Comparison of ENCODE assay signal across 9 cellular contexts in genomic region chr22:50775132-50775531, GRCh38. TPM values are rescaled to one million over a fixed set of nuclear protein-coding genes. Genes with fewer than 3 reads are reported as not detected.
DNase-seq lines count a peak whose midpoint lies in the region; ATAC-seq, FAIRE-seq and TF ChIP-seq lines count a peak whose summit lies in the region.
"Not testable (repeated sequence)": the region's sequence is repeated elsewhere in the genome, so short reads cannot be mapped to it uniquely, and the experiment has no call there.
"Had no signal": no experiment of that assay in that cellular context is flagged by ENCODE, and none has a peak within 500 bp of the region (broad histone marks: within the 10 kb centered on the region; RNA-seq: fewer than 3 reads in every experiment).

No MANE protein-coding gene starts in this region.

- H2BK20ac ChIP-seq in H1 (ENCODE audit: low read length), result not testable (repeated sequence)

- not testable (repeated sequence) for H3K23ac ChIP-seq in H1 (ENCODE audit: insufficient read length)

- H3K23me2 ChIP-seq in H1 (ENCODE audit: low read depth, low read length), result not testable (repeated sequence)

- H3K27ac ChIP-seq in MM.1S (ENCODE audit: low read length); Panc1 (ENCODE audit: low read length); H1 (ENCODE audit: low read depth, low read length): not testable (repeated sequence)

- not testable (repeated sequence) for H4K8ac ChIP-seq in H1 (ENCODE audit: extremely low read depth, insufficient read depth, low read length)

- TF ChIP-seq EP300 in H1 (IDR thresholded peaks at IDR 0.05; ENCODE audit: borderline replicate concordance in 1 of 2, low read depth in 2 of 2, low read length in 2 of 2), result not testable (repeated sequence)

- CTCF ChIA-PET in Panc1 (lab: Charles Lee), result not testable (repeated sequence)
- CTCF ChIA-PET in H1 (lab: Charles Lee; ENCODE audit: partially characterized antibody), result interaction anchor here (0.6 to 1.2 kb wide), 9 partner anchors 17 to 227 kb away, joined by 3 to 5 read pairs (median 3); partner anchors contain the start of gene SYCE3

- H4K20me1 ChIP-seq in MM.1S (ENCODE audit: insufficient read depth, low read length); H1 (replicated peaks in 1 of 2; ENCODE audit: control insufficient read depth in 1 of 2, insufficient read depth in 2 of 2, low read length in 2 of 2): not testable (repeated sequence)

- not testable (repeated sequence) for TF ChIP-seq POLR2A in H1 (IDR thresholded peaks at IDR 0.05; ENCODE audit: control extremely low read depth in 1 of 2, low read depth in 2 of 2, low read length in 2 of 2)

- not testable (repeated sequence) for H3K4me3 Mint-ChIP-seq in progenitor cell of endocrine pancreas (ENCODE audit: low read depth)

- H3K79me1 ChIP-seq in H1 (ENCODE audit: low read depth, low read length), result not testable (repeated sequence)

- intact Hi-C loops in Panc1 (cut with micrococcal nuclease; ENCODE audit: unreplicated experiment), result not testable (repeated sequence)

- not testable (repeated sequence) for H3K4ac ChIP-seq in H1 (replicated peaks; ENCODE audit: insufficient read length, low read depth, low read length)

- H3F3A ChIP-seq in MM.1S (ENCODE audit: insufficient read depth, low read length), result not testable (repeated sequence)

- H3K4me3 ChIP-seq in MM.1S (ENCODE audit: low read length); Panc1 (ENCODE audit: low read depth in 2 of 2, low read length in 2 of 2); H1 (ENCODE audit: extremely low read depth in 1 of 4, insufficient read depth in 2 of 4, low read depth in 3 of 4, low read length in 4 of 4): not testable (repeated sequence)

- not testable (repeated sequence) for H3K14ac ChIP-seq in H1 (ENCODE audit: insufficient read length)

- not testable (repeated sequence) for H4K91ac ChIP-seq in H1 (replicated peaks; ENCODE audit: insufficient read length, low read length)

- not testable (repeated sequence) for H3K36me3 ChIP-seq in MM.1S (replicated peaks; ENCODE audit: insufficient read depth, low read length); Panc1 (ENCODE audit: control insufficient read depth, insufficient read depth, low read length); H1 (ENCODE audit: control insufficient read depth in 2 of 4, insufficient read depth in 4 of 4, low read length in 3 of 4)

- H3K56ac ChIP-seq in H1 (replicated peaks; ENCODE audit: insufficient read length, low read depth, low read length), result not testable (repeated sequence)

- not testable (repeated sequence) for H3K27me3 ChIP-seq in MM.1S (replicated peaks; ENCODE audit: insufficient read depth, low read length); Panc1 (ENCODE audit: control insufficient read depth, insufficient read depth, low read length); H1 (replicated peaks in 1 of 4; ENCODE audit: control insufficient read depth in 3 of 4, extremely low read depth in 1 of 4, insufficient read depth in 3 of 4, low read length in 3 of 4)

- 22% methylated on average over 12 of the region's 12 CpGs; no CpG with 5 or more reads in 1 of the 2 experiments for WGBS in H1 (ENCODE audit: extremely low coverage in 1 of 2, insufficient coverage in 1 of 2, insufficient read length in 1 of 2, insufficient replicate concordance in 2 of 2, low coverage in 1 of 2, low lambda C conversion rate in 2 of 2, missing lambda C conversion rate in 1 of 2), 2 experiments

- H3K9ac ChIP-seq in MM.1S (ENCODE audit: low read length); H1 (replicated peaks in 1 of 4; ENCODE audit: extremely low read depth in 1 of 4, low read depth in 3 of 4, low read length in 3 of 4): not testable (repeated sequence)

- H3K4me1 ChIP-seq in MM.1S (ENCODE audit: low read length); Panc1 (ENCODE audit: control insufficient read depth, insufficient read depth, low read length); H1 (replicated peaks in 1 of 4; ENCODE audit: control insufficient read depth in 3 of 4, insufficient read depth in 4 of 4, low read length in 3 of 4): not testable (repeated sequence)

- H3K4me1 Mint-ChIP-seq in progenitor cell of endocrine pancreas (ENCODE audit: low read depth), result not testable (repeated sequence)

- not testable (repeated sequence) for H2BK120ac ChIP-seq in H1 (replicated peaks; ENCODE audit: low read depth, low read length)

- not testable (repeated sequence) for H4K5ac ChIP-seq in H1 (ENCODE audit: insufficient read length, low read depth, low read length)

- not testable (repeated sequence) for H3K36me3 Mint-ChIP-seq in progenitor cell of endocrine pancreas (ENCODE audit: insufficient read depth)

- H3K9me3 ChIP-seq in MM.1S (replicated peaks; ENCODE audit: insufficient read depth, low read length); Panc1 (ENCODE audit: control insufficient read depth, insufficient read depth, low read depth, low read length); H1 (ENCODE audit: insufficient read depth in 2 of 2, low read depth in 1 of 2, low read length in 1 of 2): not testable (repeated sequence)

- peak; percentile 20 for DNase-seq in AG08395 (ENCODE audit: low spot score)
- not testable (repeated sequence) for DNase-seq in MM.1S; Panc1 (ENCODE audit: low read depth, low spot score)
- DNase-seq in activated CD8-positive, alpha-beta memory T cell treated with anti-CD3 and anti-CD28 coated beads, Interleukin-2, amount 50 U/mL, for 48 hours, result peak; percentile 55
- DNase-seq in H1 (ENCODE audit: low read depth in 1 of 2, low spot score in 2 of 2), result peak; percentile 69 to 91
- peak; percentile 75 for DNase-seq in iPS-NIHi7 (ENCODE audit: extremely low spot score)
- peak; percentile 83 for DNase-seq in progenitor cell of endocrine pancreas (ENCODE audit: low spot score, unreplicated experiment)

- H3K79me2 ChIP-seq in MM.1S (ENCODE audit: low read length); H1 (ENCODE audit: control insufficient read depth in 1 of 2, insufficient read depth in 2 of 2, low read length in 2 of 2): not testable (repeated sequence)

- H3K27me3 Mint-ChIP-seq in progenitor cell of endocrine pancreas, result not testable (repeated sequence)

- FAIRE-seq in H1 (lab: Jason Lieb, UNC), result not testable (repeated sequence)

- H2AFZ ChIP-seq in MM.1S (ENCODE audit: low read length); H1 (ENCODE audit: low read length): not testable (repeated sequence)

- TF ChIP-seq RAD21 in H1 (IDR thresholded peaks at IDR 0.05 in 1 of 2, conservative IDR thresholded peaks at IDR 0.05 in 1 of 2; ENCODE audit: low read depth in 2 of 2, low read length in 2 of 2), result peak; percentile 66 to 67

- not testable (repeated sequence) for H3K4me2 ChIP-seq in MM.1S (ENCODE audit: low read depth, low read length); H1 (ENCODE audit: insufficient read depth in 1 of 2, low read depth in 2 of 2, low read length in 2 of 2)

- H2BK5ac ChIP-seq in H1 (ENCODE audit: low read depth, low read length), result not testable (repeated sequence)

- H3K9me2 ChIP-seq in MM.1S (replicated peaks; ENCODE audit: insufficient read depth, low read length), result not testable (repeated sequence)

- H2BK15ac ChIP-seq in H1 (ENCODE audit: low read length), result not testable (repeated sequence)

- peak; percentile 91 for ATAC-seq in Panc1

- peak; percentile 42 for TF ChIP-seq CTCF in GM12874 (IDR thresholded peaks at IDR 0.05; ENCODE audit: insufficient read depth, low read depth, low read length)
- TF ChIP-seq CTCF in MM.1S (IDR thresholded peaks at IDR 0.05; ENCODE audit: low read length), result peak; percentile 26; the same call in 1 of the 2 replicates
- TF ChIP-seq CTCF in Panc1 (IDR thresholded peaks at IDR 0.05), result peak; percentile 69
- peak; percentile 62 to 90 (median 79) for TF ChIP-seq CTCF in H1 (IDR thresholded peaks at IDR 0.05; ENCODE audit: control extremely low read depth in 1 of 3, insufficient read depth in 1 of 3, low read depth in 1 of 3, low read length in 3 of 3)
- peak; percentile 70 for TF ChIP-seq CTCF in progenitor cell of endocrine pancreas (IDR thresholded peaks at IDR 0.05; ENCODE audit: unreplicated experiment)

- H3K9me3 Mint-ChIP-seq in progenitor cell of endocrine pancreas (ENCODE audit: low read depth), result not testable (repeated sequence)

- not testable (repeated sequence) for H2BK12ac ChIP-seq in H1 (ENCODE audit: low read depth, low read length)

- not testable (repeated sequence) for H3K27ac Mint-ChIP-seq in progenitor cell of endocrine pancreas

- not testable (repeated sequence) for BruUV-seq in Panc1 (replicated peaks; lab: Mats Ljungman, UMichigan)

- not testable (repeated sequence) for H2AK5ac ChIP-seq in H1 (ENCODE audit: low read depth, low read length)

- in situ Hi-C loops in Panc1 (cut with HindIII; ENCODE audit: low pct_unique_long_range_greater_than_20kb, low sequenced_read_pairs), result not testable (repeated sequence)

- H3K18ac ChIP-seq in H1 (ENCODE audit: extremely low read depth, low read length), result not testable (repeated sequence)

- POLR2A ChIA-PET in Panc1 (lab: Charles Lee), result not testable (repeated sequence)
- POLR2A ChIA-PET in H1 (lab: Charles Lee; ENCODE audit: partially characterized antibody), result interaction anchor here (0.6 kb wide), 1 partner anchor 187 kb away, joined by 3 read pairs; no protein-coding TSS in a partner anchor

RNA-seq across cellular contexts. Expression of gene RABL2B, which starts 8.3 kb away (rescaled TPM):
- total RNA-seq in Panc1 (2021; ENCODE audit: unreplicated experiment) (27.7 TPM), progenitor cell of endocrine pancreas (88.6 and 88.7 TPM in 2 replicates)
- 31.3 TPM for polyA plus RNA-seq in Panc1 (2012; ENCODE audit: insufficient read length)
- total RNA-seq in H1 (2021; fragmentation: NEBNext Ultra II Directional; extraction: Animal tissue kit (Norgen Biotek cat#: 25700)), result 16.2 and 17.1 TPM in 2 replicates
- 26.5 and 26.9 TPM in 2 replicates for polyA plus RNA-seq in H1 (2011; rRNA removed)
- polyA plus RNA-seq in H1 (2011; cell fraction: cytosol; rRNA removed), result 28.4 TPM
- 56.6 TPM for polyA plus RNA-seq in H1 (2011; cell fraction: nucleus; rRNA removed)
- 18.8 to 19.8 TPM (median 18.8 TPM) in 4 replicates for polyA plus RNA-seq in H1 (2012, experiment 1 of 2)
- 13.3 TPM for polyA plus RNA-seq in H1 (2012, experiment 2 of 2)
- 15.5 TPM for polyA plus RNA-seq in H1 (2013, experiment 1 of 2)
- 13.3 TPM for polyA plus RNA-seq in H1 (2013, experiment 2 of 2)
- 24.8 and 28.0 TPM in 2 replicates for polyA minus RNA-seq in H1 (2011; rRNA and poly(A)+ RNA removed)
- 10.6 TPM for polyA minus RNA-seq in H1 (2011; cell fraction: cytosol; rRNA and poly(A)+ RNA removed)
- polyA minus RNA-seq in H1 (2011; cell fraction: nucleus; rRNA and poly(A)+ RNA removed), result 13.2 TPM

RNA-seq across cellular contexts. Expression of gene ACR, which starts 37.1 kb away (rescaled TPM):
- total RNA-seq in Panc1 (2021; ENCODE audit: unreplicated experiment) (0.21 TPM), progenitor cell of endocrine pancreas (0.62 TPM in 1 of 2 replicates, not detected in the other)
- polyA plus RNA-seq in Panc1 (2012; ENCODE audit: insufficient read length), result not detected
- 0.56 TPM in 1 of 2 replicates, not detected in the other for total RNA-seq in H1 (2021; fragmentation: NEBNext Ultra II Directional; extraction: Animal tissue kit (Norgen Biotek cat#: 25700))
- 0.05 TPM in 1 of 2 replicates, not detected in the other for polyA plus RNA-seq in H1 (2011; rRNA removed)
- not detected for polyA plus RNA-seq in H1 (2011; cell fraction: cytosol; rRNA removed)
- polyA plus RNA-seq in H1 (2011; cell fraction: nucleus; rRNA removed), result 0.73 TPM
- 0.18 TPM in 1 of 4 replicates, not detected in the others for polyA plus RNA-seq in H1 (2012, experiment 1 of 2)
- not detected for polyA plus RNA-seq in H1 (2012, experiment 2 of 2)
- not detected for polyA plus RNA-seq in H1 (2013, experiment 1 of 2)
- not detected for polyA plus RNA-seq in H1 (2013, experiment 2 of 2)
- polyA minus RNA-seq in H1 (2011; rRNA and poly(A)+ RNA removed), result not detected in 2 replicates
- polyA minus RNA-seq in H1 (2011; cell fraction: cytosol; rRNA and poly(A)+ RNA removed), result not detected
- not detected for polyA minus RNA-seq in H1 (2011; cell fraction: nucleus; rRNA and poly(A)+ RNA removed)
- total RNA-seq: CD4-positive, CD25-positive, alpha-beta regulatory T cell had no signal
- polyA plus RNA-seq: CD4-positive, CD25-positive, alpha-beta regulatory T cell had no signal

Comparison
In these comparisons a context has a peak if more than half of its experiments do, and no peak if none do; other contexts are left out.
1. CTCF ChIP-seq: peak in every context shown above with its lines; median percentile 79 in H1; 70 in progenitor cell of endocrine pancreas; 69 in Panc1; 42 in GM12874; 26 in MM.1S.